Comparison of ENCODE assay signal across 8 cellular contexts in genomic region chr1:116667577-116668105, GRCh38. TPM values are rescaled to one million over a fixed set of nuclear protein-coding genes. Genes with fewer than 3 reads are reported as not detected.
DNase-seq lines count a peak whose midpoint lies in the region; TF ChIP-seq lines count a peak whose summit lies in the region.

Gene IGSF3, minus strand, starts transcription at chr1:116667733. Its CDS starts 1,407 bp downstream, at chr1:116666326.

- H3K4me1 ChIP-seq in urinary bladder (ENCODE audit: insufficient read depth), result no peaks in the 10 kb centered on the region

- no peak within 1 kb of the TSS for H3K27ac ChIP-seq in urinary bladder (ENCODE audit: low read depth)

- H3K27ac Mint-ChIP-seq in osteocyte (ENCODE audit: unreplicated experiment), result no peak within 1 kb of the TSS

- peaks cover 7% of the 10 kb centered on the region for H3K27me3 Mint-ChIP-seq in osteocyte (ENCODE audit: unreplicated experiment)

- DNase-seq in GM12864 (ENCODE audit: low read depth) (no peak), HPDE6-E6E7 (ENCODE audit: extremely low spot score) (peak; percentile 67), RKO (ENCODE audit: low spot score) (peak; percentile 59), glomerular visceral epithelial cell (ENCODE audit: extremely low spot score) (peak; percentile 77), osteocyte (ENCODE audit: extremely low spot score, unreplicated experiment) (peak; percentile 87), pons (ENCODE audit: low spot score) (no peak)
- peak; percentile 25 for DNase-seq in activated effector memory CD4-positive, alpha-beta T cell treated with Interleukin-2 at 50 U/mL for 16 hours

- peaks cover 3% of the 10 kb centered on the region for H3K36me3 Mint-ChIP-seq in osteocyte (ENCODE audit: unreplicated experiment)

- H3K9me3 Mint-ChIP-seq in osteocyte (ENCODE audit: unreplicated experiment), result no peaks in the 10 kb centered on the region

- WGBS in urinary bladder, result under 1% methylated on average over 57 of the region's 58 CpGs

- TF ChIP-seq CTCF in GM12864 (IDR thresholded peaks at IDR 0.05; ENCODE audit: low read depth, low read length, missing control alignments) (no peak), osteocyte (IDR thresholded peaks at IDR 0.05) (no peak)

- peak within 1 kb of the TSS; percentile 82 for H3K4me3 Mint-ChIP-seq in osteocyte (ENCODE audit: unreplicated experiment)

- H3K4me3 ChIP-seq in GM12864 (ENCODE audit: low read depth, low read length), result peak within 1 kb of the TSS; percentile 58
- H3K4me3 ChIP-seq in urinary bladder (ENCODE audit: low read depth, low read length), result peak within 1 kb of the TSS; percentile 68

- H3K4me1 Mint-ChIP-seq in osteocyte (ENCODE audit: unreplicated experiment), result peaks cover 40% of the 10 kb centered on the region

- H3K36me3 ChIP-seq in urinary bladder (ENCODE audit: insufficient read depth), result no peaks in the 10 kb centered on the region

RNA-seq across cellular contexts. Expression of gene IGSF3, which starts in this region (rescaled TPM):
- total RNA-seq in osteocyte (43.2 and 51.7 TPM in 2 replicates), urinary bladder (32.5 TPM)
- 6.3 TPM for polyA plus RNA-seq in urinary bladder

Comparison
In these comparisons a context has a peak if more than half of its experiments do, and no peak if none do; other contexts are left out.
1. DNase-seq: peak in HPDE6-E6E7 (single experiment), RKO (single experiment), activated effector memory CD4-positive, alpha-beta T cell treated with Interleukin-2 at 50 U/mL for 16 hours (single experiment), glomerular visceral epithelial cell (single experiment) and osteocyte (single experiment); none in GM12864 (single experiment) and pons (single experiment).